ENCODE assay signal across 1 cellular context in genomic region chr12:124369055-124369900, GRCh38.
TF ChIP-seq lines count a peak whose summit lies in the region.

No MANE protein-coding gene starts in this region.

TF ChIP-seq in HepG2, 621 proteins besides CTCF, POLR2A, EP300 and RAD21 (continued from another document and continues in another):
- TF ChIP-seq ZEB1 (IDR thresholded peaks at IDR 0.05; ENCODE audit: insufficient replicate concordance, low read depth) (no peak), TARDBP (CRISPR knock-in tag; IDR thresholded peaks at IDR 0.05) (peak; percentile 68; the same call in 1 of the 2 replicates), ZNF616 (CRISPR knock-in tag; IDR thresholded peaks at IDR 0.05; ENCODE audit: low read depth) (no peak), NR2C2 (CRISPR knock-in tag; IDR thresholded peaks at IDR 0.05; ENCODE audit: borderline replicate concordance) (peak; percentile 88), ZBTB40 (IDR thresholded peaks at IDR 0.05) (no peak), ZBTB40 (CRISPR knock-in tag; IDR thresholded peaks at IDR 0.05) (no peak), AKNA (CRISPR knock-in tag; IDR thresholded peaks at IDR 0.05; ENCODE audit: borderline replicate concordance) (no peak), KDM1A (CRISPR knock-in tag; IDR thresholded peaks at IDR 0.05) (no peak), GATAD2A (CRISPR knock-in tag; IDR thresholded peaks at IDR 0.05) (peak; percentile 70), ZNF326 (CRISPR knock-in tag; IDR thresholded peaks at IDR 0.05; ENCODE audit: borderline replicate concordance) (no peak), CHCHD3 (CRISPR knock-in tag; IDR thresholded peaks at IDR 0.05) (no peak), ZNF329 (CRISPR knock-in tag; IDR thresholded peaks at IDR 0.05; ENCODE audit: low read depth) (no peak), ZNF121 (CRISPR knock-in tag; IDR thresholded peaks at IDR 0.05) (peak; percentile 27; the same call in 1 of the 2 replicates), ZSCAN31 (CRISPR knock-in tag; IDR thresholded peaks at IDR 0.05; ENCODE audit: low read depth) (no peak; the same call in 1 of the 2 replicates), ZNF292 (CRISPR knock-in tag; IDR thresholded peaks at IDR 0.05; ENCODE audit: borderline replicate concordance, low read depth) (peak; percentile 90), ZNF746 (CRISPR knock-in tag; IDR thresholded peaks at IDR 0.05) (peak; percentile 96), TOE1 (CRISPR knock-in tag; IDR thresholded peaks at IDR 0.05) (no peak), EHMT2 (IDR thresholded peaks at IDR 0.05; ENCODE audit: borderline replicate concordance, low read depth, low read length) (no peak), MTA1 (CRISPR knock-in tag; IDR thresholded peaks at IDR 0.05; ENCODE audit: borderline replicate concordance) (peak; percentile 99), ZNF704 (CRISPR knock-in tag; IDR thresholded peaks at IDR 0.05; ENCODE audit: borderline replicate concordance) (peak; percentile 4; the same call in 1 of the 2 replicates), GABPB1 (CRISPR knock-in tag; IDR thresholded peaks at IDR 0.05) (peak; percentile 68; the same call in 1 of the 2 replicates), ZSCAN12 (CRISPR knock-in tag; IDR thresholded peaks at IDR 0.05) (no peak), KLF11 (CRISPR knock-in tag; IDR thresholded peaks at IDR 0.05) (no peak), CBX5 (CRISPR knock-in tag; IDR thresholded peaks at IDR 0.05; ENCODE audit: borderline replicate concordance) (no peak), ZNF703 (CRISPR knock-in tag; IDR thresholded peaks at IDR 0.05; ENCODE audit: borderline replicate concordance) (no peak; the same call in 1 of the 2 replicates), JUND (CRISPR knock-in tag; IDR thresholded peaks at IDR 0.05) (0 out of 2 replicates have a peak, but pooled peaks have one; percentile 22), MBNL3 (CRISPR knock-in tag; conservative IDR thresholded peaks at IDR 0.05) (no peak), ZNF724P (CRISPR knock-in tag; IDR thresholded peaks at IDR 0.05; ENCODE audit: borderline replicate concordance) (no peak), ZNF556 (CRISPR knock-in tag; IDR thresholded peaks at IDR 0.05; ENCODE audit: borderline replicate concordance) (peak; percentile 95)
- TF ChIP-seq, protein P1, sequence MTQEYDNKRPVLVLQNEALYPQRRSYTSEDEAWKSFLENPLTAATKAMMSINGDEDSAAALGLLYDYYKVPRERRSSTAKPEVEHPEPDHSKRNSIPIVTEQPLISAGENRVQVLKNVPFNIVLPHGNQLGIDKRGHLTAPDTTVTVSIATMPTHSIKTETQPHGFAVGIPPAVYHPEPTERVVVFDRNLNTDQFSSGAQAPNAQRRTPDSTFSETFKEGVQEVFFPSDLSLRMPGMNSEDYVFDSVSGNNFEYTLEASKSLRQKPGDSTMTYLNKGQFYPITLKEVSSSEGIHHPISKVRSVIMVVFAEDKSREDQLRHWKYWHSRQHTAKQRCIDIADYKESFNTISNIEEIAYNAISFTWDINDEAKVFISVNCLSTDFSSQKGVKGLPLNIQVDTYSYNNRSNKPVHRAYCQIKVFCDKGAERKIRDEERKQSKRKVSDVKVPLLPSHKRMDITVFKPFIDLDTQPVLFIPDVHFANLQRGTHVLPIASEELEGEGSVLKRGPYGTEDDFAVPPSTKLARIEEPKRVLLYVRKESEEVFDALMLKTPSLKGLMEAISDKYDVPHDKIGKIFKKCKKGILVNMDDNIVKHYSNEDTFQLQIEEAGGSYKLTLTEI (CRISPR knock-in tag; conservative IDR thresholded peaks at IDR 0.05) = no peak
- TF ChIP-seq, protein P2, sequence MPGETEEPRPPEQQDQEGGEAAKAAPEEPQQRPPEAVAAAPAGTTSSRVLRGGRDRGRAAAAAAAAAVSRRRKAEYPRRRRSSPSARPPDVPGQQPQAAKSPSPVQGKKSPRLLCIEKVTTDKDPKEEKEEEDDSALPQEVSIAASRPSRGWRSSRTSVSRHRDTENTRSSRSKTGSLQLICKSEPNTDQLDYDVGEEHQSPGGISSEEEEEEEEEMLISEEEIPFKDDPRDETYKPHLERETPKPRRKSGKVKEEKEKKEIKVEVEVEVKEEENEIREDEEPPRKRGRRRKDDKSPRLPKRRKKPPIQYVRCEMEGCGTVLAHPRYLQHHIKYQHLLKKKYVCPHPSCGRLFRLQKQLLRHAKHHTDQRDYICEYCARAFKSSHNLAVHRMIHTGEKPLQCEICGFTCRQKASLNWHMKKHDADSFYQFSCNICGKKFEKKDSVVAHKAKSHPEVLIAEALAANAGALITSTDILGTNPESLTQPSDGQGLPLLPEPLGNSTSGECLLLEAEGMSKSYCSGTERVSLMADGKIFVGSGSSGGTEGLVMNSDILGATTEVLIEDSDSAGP (CRISPR knock-in tag; IDR thresholded peaks at IDR 0.05; ENCODE audit: borderline replicate concordance) = peak; percentile 62; the same call in 1 of the 2 replicates
- TF ChIP-seq, protein P3, sequence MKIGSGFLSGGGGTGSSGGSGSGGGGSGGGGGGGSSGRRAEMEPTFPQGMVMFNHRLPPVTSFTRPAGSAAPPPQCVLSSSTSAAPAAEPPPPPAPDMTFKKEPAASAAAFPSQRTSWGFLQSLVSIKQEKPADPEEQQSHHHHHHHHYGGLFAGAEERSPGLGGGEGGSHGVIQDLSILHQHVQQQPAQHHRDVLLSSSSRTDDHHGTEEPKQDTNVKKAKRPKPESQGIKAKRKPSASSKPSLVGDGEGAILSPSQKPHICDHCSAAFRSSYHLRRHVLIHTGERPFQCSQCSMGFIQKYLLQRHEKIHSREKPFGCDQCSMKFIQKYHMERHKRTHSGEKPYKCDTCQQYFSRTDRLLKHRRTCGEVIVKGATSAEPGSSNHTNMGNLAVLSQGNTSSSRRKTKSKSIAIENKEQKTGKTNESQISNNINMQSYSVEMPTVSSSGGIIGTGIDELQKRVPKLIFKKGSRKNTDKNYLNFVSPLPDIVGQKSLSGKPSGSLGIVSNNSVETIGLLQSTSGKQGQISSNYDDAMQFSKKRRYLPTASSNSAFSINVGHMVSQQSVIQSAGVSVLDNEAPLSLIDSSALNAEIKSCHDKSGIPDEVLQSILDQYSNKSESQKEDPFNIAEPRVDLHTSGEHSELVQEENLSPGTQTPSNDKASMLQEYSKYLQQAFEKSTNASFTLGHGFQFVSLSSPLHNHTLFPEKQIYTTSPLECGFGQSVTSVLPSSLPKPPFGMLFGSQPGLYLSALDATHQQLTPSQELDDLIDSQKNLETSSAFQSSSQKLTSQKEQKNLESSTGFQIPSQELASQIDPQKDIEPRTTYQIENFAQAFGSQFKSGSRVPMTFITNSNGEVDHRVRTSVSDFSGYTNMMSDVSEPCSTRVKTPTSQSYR (CRISPR knock-in tag; IDR thresholded peaks at IDR 0.05; ENCODE audit: borderline replicate concordance) = no peak
- TF ChIP-seq, protein P4, sequence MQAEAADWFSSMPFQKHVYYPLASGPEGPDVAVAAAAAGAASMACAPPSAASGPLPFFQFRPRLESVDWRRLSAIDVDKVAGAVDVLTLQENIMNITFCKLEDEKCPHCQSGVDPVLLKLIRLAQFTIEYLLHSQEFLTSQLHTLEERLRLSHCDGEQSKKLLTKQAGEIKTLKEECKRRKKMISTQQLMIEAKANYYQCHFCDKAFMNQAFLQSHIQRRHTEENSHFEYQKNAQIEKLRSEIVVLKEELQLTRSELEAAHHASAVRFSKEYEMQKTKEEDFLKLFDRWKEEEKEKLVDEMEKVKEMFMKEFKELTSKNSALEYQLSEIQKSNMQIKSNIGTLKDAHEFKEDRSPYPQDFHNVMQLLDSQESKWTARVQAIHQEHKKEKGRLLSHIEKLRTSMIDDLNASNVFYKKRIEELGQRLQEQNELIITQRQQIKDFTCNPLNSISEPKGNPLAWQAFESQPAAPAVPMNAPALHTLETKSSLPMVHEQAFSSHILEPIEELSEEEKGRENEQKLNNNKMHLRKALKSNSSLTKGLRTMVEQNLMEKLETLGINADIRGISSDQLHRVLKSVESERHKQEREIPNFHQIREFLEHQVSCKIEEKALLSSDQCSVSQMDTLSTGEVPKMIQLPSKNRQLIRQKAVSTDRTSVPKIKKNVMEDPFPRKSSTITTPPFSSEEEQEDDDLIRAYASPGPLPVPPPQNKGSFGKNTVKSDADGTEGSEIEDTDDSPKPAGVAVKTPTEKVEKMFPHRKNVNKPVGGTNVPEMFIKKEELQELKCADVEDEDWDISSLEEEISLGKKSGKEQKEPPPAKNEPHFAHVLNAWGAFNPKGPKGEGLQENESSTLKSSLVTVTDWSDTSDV (CRISPR knock-in tag; IDR thresholded peaks at IDR 0.05) = no peak
